In genomic region chr2:73838889-73839539, GRCh38 we compare ENCODE assay signal across 14 cellular contexts. TPM values are rescaled to one million over a fixed set of nuclear protein-coding genes. Genes with fewer than 3 reads are reported as not detected.
DNase-seq lines count a peak whose midpoint lies in the region; ATAC-seq, FAIRE-seq and TF ChIP-seq lines count a peak whose summit lies in the region.
"Had no signal": no experiment of that assay in that cellular context is flagged by ENCODE, and none has a peak within 500 bp of the region (broad histone marks: within the 10 kb centered on the region; RNA-seq: fewer than 3 reads in every experiment).

No MANE protein-coding gene starts in this region.

- peak; percentile 50 for FAIRE-seq in H54 (lab: Jason Lieb, UNC)

- H3K4me1 Mint-ChIP-seq in brain, result peaks cover 17% of the 10 kb centered on the region

- no peak overlapping the region for H2AK5ac ChIP-seq in mesenchymal stem cell (ENCODE audit: low read length, severe bottlenecking)

- no peak overlapping the region for H3K23ac ChIP-seq in mesenchymal stem cell (ENCODE audit: low read length in 2 of 2)

- H3K4me3 ChIP-seq in mesenchymal stem cell (ENCODE audit: insufficient read depth in 1 of 2, low read depth in 1 of 2, low read length in 2 of 2), result no peak overlapping the region
- H3K4me3 ChIP-seq in stomach, result no peak overlapping the region
- no peak overlapping the region for H3K4me3 ChIP-seq in effector memory CD4-positive, alpha-beta T cell (ENCODE audit: insufficient read depth, low read depth, low read length, poor library complexity, severe bottlenecking)
- H3K4me3 ChIP-seq: left ventricle myocardium inferior, testis had no signal

- no peak overlapping the region for H3K4ac ChIP-seq in mesenchymal stem cell (ENCODE audit: low read depth in 1 of 2, low read length in 2 of 2)

- H2BK120ac ChIP-seq in mesenchymal stem cell (ENCODE audit: low read depth, low read length), result no peak overlapping the region

- H3K27ac ChIP-seq in mesenchymal stem cell (ENCODE audit: low read length, poor library complexity, severe bottlenecking) (peak overlapping the region; percentile 82), stomach (peak overlapping the region in 4 of 5 donors; percentile 62 to 81 (median 70))
- H3K27ac ChIP-seq in effector memory CD4-positive, alpha-beta T cell (ENCODE audit: insufficient read depth, low read length, poor library complexity, severe bottlenecking), result no peak overlapping the region
- H3K27ac ChIP-seq: left ventricle myocardium inferior had no signal

- H3K27me3 ChIP-seq in mesenchymal stem cell (ENCODE audit: control insufficient read depth in 1 of 2, insufficient read depth in 1 of 2, low read length in 2 of 2) (peaks cover 0 to under 1% of the 10 kb centered on the region in 2 experiments), stomach (no peaks in the 10 kb centered on the region)
- no peaks in the 10 kb centered on the region for H3K27me3 ChIP-seq in effector memory CD4-positive, alpha-beta T cell (replicated peaks; ENCODE audit: control insufficient read depth, insufficient read depth, low read length, poor library complexity, severe bottlenecking)
- H3K27me3 ChIP-seq: testis had no signal

- no peak for TF ChIP-seq CTCF in brain (conservative IDR thresholded peaks at IDR 0.05)
- TF ChIP-seq CTCF in stomach (IDR thresholded peaks at IDR 0.05), result no peak

- peaks cover 35% of the 10 kb centered on the region for H3K36me3 Mint-ChIP-seq in brain

- 88% methylated on average over 2 of the region's 2 CpGs for WGBS in mesenchymal stem cell
- WGBS in stomach, 5 donors, result 49 to 75% (median 59%) methylated on average over 2 of the region's 2 CpGs

- no peaks in the 10 kb centered on the region for H3K9me3 ChIP-seq in mesenchymal stem cell (ENCODE audit: control insufficient read depth, low read length)
- no peaks in the 10 kb centered on the region for H3K9me3 ChIP-seq in stomach
- no peaks in the 10 kb centered on the region for H3K9me3 ChIP-seq in effector memory CD4-positive, alpha-beta T cell (ENCODE audit: control insufficient read depth, low read length)
- H3K9me3 ChIP-seq: left ventricle myocardium inferior, testis had no signal

- H2BK5ac ChIP-seq in mesenchymal stem cell (ENCODE audit: low read depth, low read length, poor library complexity, severe bottlenecking), result peak overlapping the region; percentile 58

- no peak overlapping the region for H3K14ac ChIP-seq in mesenchymal stem cell (ENCODE audit: low read length in 2 of 2)

- no peak overlapping the region for H3K4me2 ChIP-seq in mesenchymal stem cell (ENCODE audit: low read length, poor library complexity, severe bottlenecking)

- ATAC-seq in GM18867 (IDR thresholded peaks at IDR 0.05; ENCODE audit: unreplicated experiment), result no peak
- no peak for ATAC-seq in GM21447 (IDR thresholded peaks at IDR 0.05; ENCODE audit: unreplicated experiment)

- no peaks in the 10 kb centered on the region for H3K9me3 Mint-ChIP-seq in brain

- H4K8ac ChIP-seq in mesenchymal stem cell (ENCODE audit: low read length), result no peak overlapping the region

- no peak overlapping the region for H2BK15ac ChIP-seq in mesenchymal stem cell (ENCODE audit: low read depth, poor library complexity, severe bottlenecking)

- H3K18ac ChIP-seq in mesenchymal stem cell (ENCODE audit: low read depth in 1 of 2, low read length in 2 of 2), result no peak overlapping the region

- peaks cover 18% of the 10 kb centered on the region for H3K79me1 ChIP-seq in mesenchymal stem cell (replicated peaks; ENCODE audit: low read length, poor library complexity, severe bottlenecking)

- no peak for TF ChIP-seq POLR2A in H54 (IDR thresholded peaks at IDR 0.05; ENCODE audit: low read depth, low read length)
- no peak for TF ChIP-seq POLR2A in stomach (IDR thresholded peaks at IDR 0.05)

- peaks cover 16% of the 10 kb centered on the region for H3K4me1 ChIP-seq in mesenchymal stem cell (ENCODE audit: control insufficient read depth, insufficient read depth, low read depth, low read length)
- H3K4me1 ChIP-seq in stomach, result peaks cover 0 to 52% (median 27%) of the 10 kb centered on the region in 4 donors
- no peaks in the 10 kb centered on the region for H3K4me1 ChIP-seq in effector memory CD4-positive, alpha-beta T cell (ENCODE audit: control insufficient read depth, insufficient read depth, low read length, poor library complexity, severe bottlenecking)

- no peak overlapping the region for H3K9ac ChIP-seq in mesenchymal stem cell (ENCODE audit: low read length)

- no peak overlapping the region for H2BK12ac ChIP-seq in mesenchymal stem cell (ENCODE audit: low read length in 2 of 2)

- H2AFZ ChIP-seq in mesenchymal stem cell (ENCODE audit: low read depth, low read length), result no peak overlapping the region

- intact Hi-C loops in stomach (cut with DNase I; ENCODE audit: low total_unique reads) (loop anchor here (10.0 kb wide), 1 partner anchor 86 kb away; the partner anchor contains the start of gene DGUOK), posterior vena cava (cut with DNase I) (no loop called here)

- peak overlapping the region in 1 of 5 experiments; percentile 13 for H3K4me3 Mint-ChIP-seq in brain

- no peak overlapping the region for H4K91ac ChIP-seq in mesenchymal stem cell (ENCODE audit: low read length)

- no peaks in the 10 kb centered on the region for H3K27me3 Mint-ChIP-seq in brain

- H3K36me3 ChIP-seq in mesenchymal stem cell (ENCODE audit: control insufficient read depth in 1 of 2, insufficient read depth in 2 of 2, low read depth in 1 of 2, low read length in 2 of 2), result peaks cover 0 to 29% of the 10 kb centered on the region in 2 experiments
- peaks cover 0 to 55% (median 25%) of the 10 kb centered on the region in 4 donors for H3K36me3 ChIP-seq in stomach
- H3K36me3 ChIP-seq in effector memory CD4-positive, alpha-beta T cell (ENCODE audit: control insufficient read depth, insufficient read depth, low read length), result peaks cover 7% of the 10 kb centered on the region

- TF ChIP-seq EP300 in stomach (IDR thresholded peaks at IDR 0.05), result no peak

- DNase-seq in H54 (ENCODE audit: insufficient read length, low spot score) (no peak), mesenchymal stem cell (no peak), stomach (no peak), posterior vena cava (ENCODE audit: low spot score) (no peak)
- no peak for DNase-seq in effector memory CD4-positive, alpha-beta T cell
- DNase-seq: activated CD8-positive, alpha-beta memory T cell treated with anti-CD3 and anti-CD28 coated beads for 24 hours; DND-41; left ventricle myocardium inferior; occipital lobe; stimulated activated CD4-positive, alpha-beta T cell treated with anti-CD3 and anti-CD28 coated beads, Interleukin-15, amount 100 ng/mL, for 24 hours; testis had no signal

- H3K27ac Mint-ChIP-seq in brain, result peak overlapping the region in 4 of 5 experiments; percentile 42 to 59 (median 52)

RNA-seq across cellular contexts. Expression of gene STAMBP, which starts 10.3 kb away (rescaled TPM):
- polyA plus RNA-seq in brain (ENCODE audit: insufficient read depth, low read depth, low replicate concordance), result 53.5 TPM
- 41.7 TPM for polyA plus RNA-seq in mesenchymal stem cell (2013, experiment 1 of 2)
- polyA plus RNA-seq in mesenchymal stem cell (2013, experiment 2 of 2), result 41.6 TPM
- total RNA-seq in stomach, result 10 to 100 TPM; 22.6 to 84.9 (median 50.4) TPM
- 10 to 100 TPM; 28.0 to 34.1 (median 32.2) TPM for polyA plus RNA-seq in stomach
- total RNA-seq in posterior vena cava, result 10 to 100 TPM; 32.4 to 38.7 TPM

RNA-seq across cellular contexts. Expression of gene ACTG2, which starts 53.8 kb away (rescaled TPM):
- polyA plus RNA-seq in brain (ENCODE audit: insufficient read depth, low read depth, low replicate concordance) (1.6 TPM), stomach (1,000 to 10,000 TPM in 1 of 3 donors, 100 to 1,000 TPM in 2; 143 to 1,485 (median 206) TPM)
- polyA plus RNA-seq in mesenchymal stem cell (2013, experiment 1 of 2), result 101 TPM
- 99.5 TPM for polyA plus RNA-seq in mesenchymal stem cell (2013, experiment 2 of 2)
- total RNA-seq in stomach (1,000 to 10,000 TPM in 2 of 5 donors, 100 to 1,000 TPM in 3; 444 to 2,977 (median 978) TPM), posterior vena cava (1,000 to 10,000 TPM; 2,422 to 4,458 TPM)

RNA-seq across cellular contexts. Expression of gene C2orf78, which starts 55.0 kb away (rescaled TPM):
- not detected for polyA plus RNA-seq in brain (ENCODE audit: insufficient read depth, low read depth, low replicate concordance)
- polyA plus RNA-seq in mesenchymal stem cell (2013, experiment 1 of 2), result not detected
- polyA plus RNA-seq in mesenchymal stem cell (2013, experiment 2 of 2), result not detected
- total RNA-seq in stomach, result not detected
- polyA plus RNA-seq in stomach, result not detected
- not detected for total RNA-seq in posterior vena cava
- total RNA-seq: left ventricle myocardium inferior, occipital lobe had no signal

RNA-seq across cellular contexts. Expression of gene DUSP11, which starts 59.1 kb away (rescaled TPM):
- polyA plus RNA-seq in brain (ENCODE audit: insufficient read depth, low read depth, low replicate concordance) (9.5 TPM), stomach (10 to 100 TPM; 16.7 to 25.4 (median 17.1) TPM)
- 30.0 TPM for polyA plus RNA-seq in mesenchymal stem cell (2013, experiment 1 of 2)
- polyA plus RNA-seq in mesenchymal stem cell (2013, experiment 2 of 2), result 38.6 TPM
- total RNA-seq in stomach (10 to 100 TPM in 3 of 5 donors, 1 to 10 TPM in 2; 9.0 to 45.2 (median 14.3) TPM), posterior vena cava (10 to 100 TPM; 17.0 to 17.3 TPM)
